In the genomic region with DNA sequence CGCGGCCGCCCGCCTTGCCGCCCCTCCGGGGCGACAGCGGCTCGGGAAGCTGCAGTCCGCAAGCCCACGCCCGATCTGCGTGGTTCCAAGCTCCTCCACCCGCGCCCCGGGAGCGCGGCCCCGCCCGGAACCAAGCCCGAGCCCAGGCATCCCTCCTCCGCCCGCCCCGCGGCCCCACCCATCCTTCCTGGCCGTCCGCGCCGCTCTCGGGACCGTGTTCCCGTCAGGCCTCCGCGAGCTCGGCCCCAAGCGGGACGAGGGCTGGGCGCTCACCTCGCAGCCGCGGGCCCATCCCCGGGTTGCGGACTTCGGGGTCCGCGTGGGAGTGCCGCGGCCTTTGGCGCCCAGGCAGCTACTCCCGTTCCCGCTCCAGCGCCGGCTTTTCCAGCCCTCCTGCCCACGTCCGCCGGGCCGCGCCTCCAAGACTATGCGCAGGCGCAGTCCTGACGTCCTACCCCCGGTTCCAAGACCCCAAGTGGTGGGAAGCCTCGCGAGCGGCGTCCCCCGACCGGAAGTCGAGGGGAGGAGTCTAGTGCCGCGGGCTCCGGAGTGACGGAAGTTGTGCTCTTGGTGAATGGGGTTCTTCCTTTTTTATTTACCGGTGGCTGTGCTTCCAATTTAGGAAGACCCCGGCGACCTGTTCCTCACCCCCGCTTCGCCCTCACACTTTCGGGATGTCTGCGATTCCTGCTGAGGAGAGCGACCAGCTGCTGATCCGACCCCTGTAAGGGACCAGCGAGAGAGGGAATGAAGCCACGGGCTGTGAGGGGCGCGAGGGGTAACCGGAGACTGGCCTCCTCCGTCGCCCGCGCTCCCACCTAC, we compare ENCODE assay signal across 8 cellular contexts. TPM values are rescaled to one million over a fixed set of nuclear protein-coding genes. Genes with fewer than 3 reads are reported as not detected.
A peak's percentile ranks its signal among the peaks of the same experiment; 100 is the strongest.
DNase-seq lines count a peak whose midpoint lies in the region; ATAC-seq lines count a peak whose summit lies in the region.

A gene (plus strand): TSS at position 555 of the 822 bp plus-strand sequence. CDS start 120 bp downstream, at position 675.
A gene with protein sequence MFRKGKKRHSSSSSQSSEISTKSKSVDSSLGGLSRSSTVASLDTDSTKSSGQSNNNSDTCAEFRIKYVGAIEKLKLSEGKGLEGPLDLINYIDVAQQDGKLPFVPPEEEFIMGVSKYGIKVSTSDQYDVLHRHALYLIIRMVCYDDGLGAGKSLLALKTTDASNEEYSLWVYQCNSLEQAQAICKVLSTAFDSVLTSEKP (minus strand): TSS at position 429 of the 822 bp plus-strand sequence. CDS start 4,831 bp downstream, outside the sequence.

- H3K36me3 ChIP-seq in NT2/D1 (ENCODE audit: insufficient read depth, insufficient read length, low read length) (peaks cover 23% of the 10 kb centered on the region), endocrine pancreas (ENCODE audit: control insufficient read depth, insufficient read depth, low read length) (no peaks in the 10 kb centered on the region), mesendoderm (ENCODE audit: control insufficient read depth, insufficient read depth, low read length) (no peaks in the 10 kb centered on the region)

- H3K18ac ChIP-seq in mesendoderm (ENCODE audit: low read length): peak within 1 kb of the TSS; percentile 52

- peak within 1 kb of the TSS; percentile 54 for H3K23ac ChIP-seq in mesendoderm (ENCODE audit: low read length)

- peaks cover 21% of the 10 kb centered on the region for H3K79me1 ChIP-seq in mesendoderm (ENCODE audit: low read length)

- peaks cover 15% of the 10 kb centered on the region for H3K36me3 Mint-ChIP-seq in activated CD8-positive, alpha-beta memory T cell treated with anti-CD3 and anti-CD28 coated beads, Interleukin-2, amount 10 ng/mL, durations not matched to agents 7 days and 5 days

- peak within 1 kb of the TSS; percentile 15 for H2BK5ac ChIP-seq in mesendoderm (ENCODE audit: low read length)

- H3K4me3 ChIP-seq in NT2/D1 (ENCODE audit: insufficient read length, low read depth) (peak within 1 kb of the TSS; percentile 96), endocrine pancreas (ENCODE audit: control insufficient read depth, insufficient read depth, low read length) (peak within 1 kb of the TSS; percentile 91), mesendoderm (ENCODE audit: low read length) (peak within 1 kb of the TSS; percentile 81)

- H4K5ac ChIP-seq in mesendoderm (ENCODE audit: low read length): no peak within 1 kb of the TSS

- H3K56ac ChIP-seq in mesendoderm (ENCODE audit: low read length): peak within 1 kb of the TSS; percentile 96

- no peak within 1 kb of the TSS for H2BK120ac ChIP-seq in mesendoderm (ENCODE audit: low read depth, low read length)

- H3K9me3 Mint-ChIP-seq in activated CD8-positive, alpha-beta memory T cell treated with anti-CD3 and anti-CD28 coated beads, Interleukin-2, amount 10 ng/mL, durations not matched to agents 7 days and 5 days (ENCODE audit: low read depth): no peaks in the 10 kb centered on the region

- H2AK5ac ChIP-seq in mesendoderm (ENCODE audit: low read length): no peak within 1 kb of the TSS

- WGBS in mesendoderm (ENCODE audit: extremely low coverage, insufficient coverage, low lambda C conversion rate): no CpG with 5 or more reads among the region's 91 CpGs

- H3K9ac ChIP-seq in NT2/D1 (ENCODE audit: insufficient read length, low read depth) (peak within 1 kb of the TSS; percentile 96), endocrine pancreas (ENCODE audit: control insufficient read depth, insufficient read depth, low read length) (peak within 1 kb of the TSS; percentile 92), mesendoderm (ENCODE audit: low read length) (peak within 1 kb of the TSS; percentile 92)

- peaks cover 13% of the 10 kb centered on the region for H3K79me2 ChIP-seq in mesendoderm (ENCODE audit: control insufficient read depth, insufficient read depth, low read length)

- H3K27ac Mint-ChIP-seq in activated CD8-positive, alpha-beta memory T cell treated with anti-CD3 and anti-CD28 coated beads, Interleukin-2, amount 10 ng/mL, durations not matched to agents 7 days and 5 days: no peak within 1 kb of the TSS

- H3K27ac ChIP-seq in mesendoderm (ENCODE audit: low read depth, low read length): peak within 1 kb of the TSS; percentile 45

- no peaks in the 10 kb centered on the region for H3K9me3 ChIP-seq in NT2/D1 (ENCODE audit: insufficient read depth, low read length)
- H3K9me3 ChIP-seq in endocrine pancreas (ENCODE audit: control insufficient read depth, low read length): no peaks in the 10 kb centered on the region

- peak within 1 kb of the TSS; percentile 99 for H3K4me2 ChIP-seq in mesendoderm (ENCODE audit: low read length)

- no peaks in the 10 kb centered on the region for H3K27me3 Mint-ChIP-seq in activated CD8-positive, alpha-beta memory T cell treated with anti-CD3 and anti-CD28 coated beads, Interleukin-2, amount 10 ng/mL, durations not matched to agents 7 days and 5 days

- peaks cover 35% of the 10 kb centered on the region for H3K4me1 Mint-ChIP-seq in activated CD8-positive, alpha-beta memory T cell treated with anti-CD3 and anti-CD28 coated beads, Interleukin-2, amount 10 ng/mL, durations not matched to agents 7 days and 5 days

- no peak within 1 kb of the TSS for H2BK15ac ChIP-seq in mesendoderm (replicated peaks; ENCODE audit: low read depth)

- no peak within 1 kb of the TSS for H3K4me3 Mint-ChIP-seq in activated CD8-positive, alpha-beta memory T cell treated with anti-CD3 and anti-CD28 coated beads, Interleukin-2, amount 10 ng/mL, durations not matched to agents 7 days and 5 days

- CTCF ChIA-PET in activated CD8-positive, alpha-beta memory T cell treated with anti-CD3 and anti-CD28 coated beads, Interleukin-2, amount 10 ng/mL, durations not matched to agents 7 days and 5 days (lab: Charles Lee): interaction anchor here (1.0 to 1.8 kb wide), 4 partner anchors 10 to 284 kb away, joined by 3 to 7 read pairs (median 4); a partner anchor contains a TSS

- peak; percentile 97 for DNase-seq in COR-L47 (lab: John Stamatoyannopoulos, UW)
- peak; percentile 50 to 98 (median 93) for DNase-seq in HUDEP-2 (lab: John Stamatoyannopoulos, UW; ENCODE audit: unreplicated experiment in 76 of 76)
- peak; percentile 98 for DNase-seq in NT2/D1 (ENCODE audit: low read depth, low spot score)
- peak; percentile 99 for DNase-seq in activated CD8-positive, alpha-beta memory T cell treated with anti-CD3 and anti-CD28 coated beads, Interleukin-2, amount 10 ng/mL, durations not matched to agents 7 days and 5 days
- peak; percentile 99 for DNase-seq in mesendoderm
- DNase-seq in stimulated activated CD8-positive, alpha-beta memory T cell treated with anti-CD3 and anti-CD28 coated beads, Interleukin-15, amount 100 ng/mL, for 1 hour (ENCODE audit: low read depth): peak; percentile 87

- H4K8ac ChIP-seq in mesendoderm (ENCODE audit: low read depth, low read length): peak within 1 kb of the TSS; percentile 3

- ATAC-seq in GM21381 (IDR thresholded peaks at IDR 0.05; ENCODE audit: unreplicated experiment): peak; percentile 70
- peak; percentile 90 for ATAC-seq in activated CD8-positive, alpha-beta memory T cell treated with anti-CD3 and anti-CD28 coated beads, Interleukin-2, amount 10 ng/mL, durations not matched to agents 7 days and 5 days

- H3K4me1 ChIP-seq in NT2/D1 (ENCODE audit: insufficient read depth, insufficient read length): peaks cover 3% of the 10 kb centered on the region
- peaks cover 5% of the 10 kb centered on the region for H3K4me1 ChIP-seq in endocrine pancreas (ENCODE audit: control insufficient read depth, insufficient read depth, low read length)
- peaks cover 5% of the 10 kb centered on the region for H3K4me1 ChIP-seq in mesendoderm (ENCODE audit: control insufficient read depth, low read depth, low read length)

- no peaks in the 10 kb centered on the region for H3K27me3 ChIP-seq in NT2/D1 (ENCODE audit: insufficient read depth, insufficient read length)
- H3K27me3 ChIP-seq in endocrine pancreas (ENCODE audit: control insufficient read depth, insufficient read depth, low read length): no peaks in the 10 kb centered on the region
- H3K27me3 ChIP-seq in mesendoderm (ENCODE audit: insufficient read depth, low read length, poor library complexity): no peaks in the 10 kb centered on the region

- H3K4ac ChIP-seq in mesendoderm (ENCODE audit: low read depth, low read length): peak within 1 kb of the TSS; percentile 65

RNA-seq across cellular contexts. Expression of the first gene that starts in this region (rescaled TPM):
- 10 to 100 TPM; 57.9 to 64.6 TPM for total RNA-seq in activated CD8-positive, alpha-beta memory T cell treated with anti-CD3 and anti-CD28 coated beads, Interleukin-2, amount 10 ng/mL, durations not matched to agents 7 days and 5 days
- 63.6 TPM for polyA plus RNA-seq in mesendoderm (2013, experiment 1 of 2)
- polyA plus RNA-seq in mesendoderm (2013, experiment 2 of 2): 63.9 TPM

RNA-seq across cellular contexts. Expression of the second gene that starts in this region (rescaled TPM):
- 100 to 1,000 TPM; 137 to 164 TPM for total RNA-seq in activated CD8-positive, alpha-beta memory T cell treated with anti-CD3 and anti-CD28 coated beads, Interleukin-2, amount 10 ng/mL, durations not matched to agents 7 days and 5 days
- polyA plus RNA-seq in mesendoderm (2013, experiment 1 of 2): 52.6 TPM
- 52.3 TPM for polyA plus RNA-seq in mesendoderm (2013, experiment 2 of 2)

Comparison
In these comparisons a context has a peak if more than half of its experiments do, and no peak if none do; other contexts are left out.
1. Peak in every context shown above with its lines: DNase-seq, ATAC-seq, H3K4me3 ChIP-seq and H3K27ac ChIP-seq.